ENCODE assay signal across 1 cellular context in the genomic region with DNA sequence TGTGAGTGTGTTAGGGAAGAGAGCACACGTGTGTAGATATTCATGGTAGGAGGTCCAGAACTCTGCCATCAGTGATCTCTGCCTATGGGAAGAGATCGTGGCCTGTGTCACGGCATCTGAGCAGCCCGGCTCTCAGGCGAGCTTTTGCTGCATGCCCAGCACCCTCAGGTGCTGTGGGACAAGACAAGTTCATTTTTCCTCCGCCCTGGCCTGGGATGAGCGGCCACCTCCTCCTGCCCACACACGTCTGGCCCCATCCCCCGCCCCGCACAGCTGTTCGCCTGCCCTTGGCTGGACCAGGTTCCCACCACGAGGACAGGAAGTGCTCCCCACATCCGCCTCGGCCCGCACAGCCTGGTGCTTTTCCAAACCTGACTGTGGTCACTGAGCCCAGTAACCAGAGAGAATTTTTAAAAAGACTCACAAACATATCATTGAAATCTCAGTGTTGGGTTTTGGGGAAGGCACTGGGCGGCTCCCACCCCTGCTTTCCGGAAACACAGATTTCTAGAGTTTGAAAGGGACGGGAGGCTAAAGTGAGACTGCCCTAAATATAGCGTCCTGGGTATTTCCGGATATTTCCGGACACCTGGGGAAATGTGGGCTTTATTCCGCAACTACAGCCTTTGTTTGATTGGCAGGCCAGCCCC.
TF ChIP-seq lines count a peak whose summit lies in the region.

No MANE protein-coding gene starts in this region.

TF ChIP-seq in GM12878, 131 proteins besides CTCF, POLR2A, EP300 and RAD21 (continues in another document):
- TF ChIP-seq, protein P1, sequence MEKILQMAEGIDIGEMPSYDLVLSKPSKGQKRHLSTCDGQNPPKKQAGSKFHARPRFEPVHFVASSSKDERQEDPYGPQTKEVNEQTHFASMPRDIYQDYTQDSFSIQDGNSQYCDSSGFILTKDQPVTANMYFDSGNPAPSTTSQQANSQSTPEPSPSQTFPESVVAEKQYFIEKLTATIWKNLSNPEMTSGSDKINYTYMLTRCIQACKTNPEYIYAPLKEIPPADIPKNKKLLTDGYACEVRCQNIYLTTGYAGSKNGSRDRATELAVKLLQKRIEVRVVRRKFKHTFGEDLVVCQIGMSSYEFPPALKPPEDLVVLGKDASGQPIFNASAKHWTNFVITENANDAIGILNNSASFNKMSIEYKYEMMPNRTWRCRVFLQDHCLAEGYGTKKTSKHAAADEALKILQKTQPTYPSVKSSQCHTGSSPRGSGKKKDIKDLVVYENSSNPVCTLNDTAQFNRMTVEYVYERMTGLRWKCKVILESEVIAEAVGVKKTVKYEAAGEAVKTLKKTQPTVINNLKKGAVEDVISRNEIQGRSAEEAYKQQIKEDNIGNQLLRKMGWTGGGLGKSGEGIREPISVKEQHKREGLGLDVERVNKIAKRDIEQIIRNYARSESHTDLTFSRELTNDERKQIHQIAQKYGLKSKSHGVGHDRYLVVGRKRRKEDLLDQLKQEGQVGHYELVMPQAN (conservative IDR thresholded peaks at IDR 0.05): no peak
- TF ChIP-seq, protein P2, sequence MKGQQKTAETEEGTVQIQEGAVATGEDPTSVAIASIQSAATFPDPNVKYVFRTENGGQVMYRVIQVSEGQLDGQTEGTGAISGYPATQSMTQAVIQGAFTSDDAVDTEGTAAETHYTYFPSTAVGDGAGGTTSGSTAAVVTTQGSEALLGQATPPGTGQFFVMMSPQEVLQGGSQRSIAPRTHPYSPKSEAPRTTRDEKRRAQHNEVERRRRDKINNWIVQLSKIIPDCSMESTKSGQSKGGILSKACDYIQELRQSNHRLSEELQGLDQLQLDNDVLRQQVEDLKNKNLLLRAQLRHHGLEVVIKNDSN (IDR thresholded peaks at IDR 0.05; ENCODE audit: borderline replicate concordance, extremely low read length, insufficient read depth, low read depth, low read length): no peak
- no peak for TF ChIP-seq POLR2AphosphoS5 (IDR thresholded peaks at IDR 0.05; ENCODE audit: low read length)
- no peak for TF ChIP-seq ZBED1 (IDR thresholded peaks at IDR 0.05; ENCODE audit: borderline replicate concordance)
- TF ChIP-seq IKZF1 (conservative IDR thresholded peaks at IDR 0.05): peak; percentile 68
- TF ChIP-seq TAF1 (IDR thresholded peaks at IDR 0.05; ENCODE audit: borderline replicate concordance, low read depth, low read length): no peak
- TF ChIP-seq ELK1 (IDR thresholded peaks at IDR 0.05; ENCODE audit: low read depth, low read length): no peak
- TF ChIP-seq GATAD2B (conservative IDR thresholded peaks at IDR 0.05; ENCODE audit: low read depth): peak; percentile 21; the same call in 1 of the 2 replicates
- TF ChIP-seq CREM (IDR thresholded peaks at IDR 0.05; ENCODE audit: low read depth): no peak; the same call in 1 of the 2 replicates
- TF ChIP-seq, protein P3, sequence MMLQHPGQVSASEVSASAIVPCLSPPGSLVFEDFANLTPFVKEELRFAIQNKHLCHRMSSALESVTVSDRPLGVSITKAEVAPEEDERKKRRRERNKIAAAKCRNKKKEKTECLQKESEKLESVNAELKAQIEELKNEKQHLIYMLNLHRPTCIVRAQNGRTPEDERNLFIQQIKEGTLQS (IDR thresholded peaks at IDR 0.05; ENCODE audit: borderline replicate concordance, extremely low read depth, low read depth, low read length): no peak
- TF ChIP-seq PAX5 (IDR thresholded peaks at IDR 0.05; ENCODE audit: borderline replicate concordance, low read depth, low read length): 0 out of 2 replicates have a peak, but pooled peaks have one; percentile 60
- TF ChIP-seq, protein P4, sequence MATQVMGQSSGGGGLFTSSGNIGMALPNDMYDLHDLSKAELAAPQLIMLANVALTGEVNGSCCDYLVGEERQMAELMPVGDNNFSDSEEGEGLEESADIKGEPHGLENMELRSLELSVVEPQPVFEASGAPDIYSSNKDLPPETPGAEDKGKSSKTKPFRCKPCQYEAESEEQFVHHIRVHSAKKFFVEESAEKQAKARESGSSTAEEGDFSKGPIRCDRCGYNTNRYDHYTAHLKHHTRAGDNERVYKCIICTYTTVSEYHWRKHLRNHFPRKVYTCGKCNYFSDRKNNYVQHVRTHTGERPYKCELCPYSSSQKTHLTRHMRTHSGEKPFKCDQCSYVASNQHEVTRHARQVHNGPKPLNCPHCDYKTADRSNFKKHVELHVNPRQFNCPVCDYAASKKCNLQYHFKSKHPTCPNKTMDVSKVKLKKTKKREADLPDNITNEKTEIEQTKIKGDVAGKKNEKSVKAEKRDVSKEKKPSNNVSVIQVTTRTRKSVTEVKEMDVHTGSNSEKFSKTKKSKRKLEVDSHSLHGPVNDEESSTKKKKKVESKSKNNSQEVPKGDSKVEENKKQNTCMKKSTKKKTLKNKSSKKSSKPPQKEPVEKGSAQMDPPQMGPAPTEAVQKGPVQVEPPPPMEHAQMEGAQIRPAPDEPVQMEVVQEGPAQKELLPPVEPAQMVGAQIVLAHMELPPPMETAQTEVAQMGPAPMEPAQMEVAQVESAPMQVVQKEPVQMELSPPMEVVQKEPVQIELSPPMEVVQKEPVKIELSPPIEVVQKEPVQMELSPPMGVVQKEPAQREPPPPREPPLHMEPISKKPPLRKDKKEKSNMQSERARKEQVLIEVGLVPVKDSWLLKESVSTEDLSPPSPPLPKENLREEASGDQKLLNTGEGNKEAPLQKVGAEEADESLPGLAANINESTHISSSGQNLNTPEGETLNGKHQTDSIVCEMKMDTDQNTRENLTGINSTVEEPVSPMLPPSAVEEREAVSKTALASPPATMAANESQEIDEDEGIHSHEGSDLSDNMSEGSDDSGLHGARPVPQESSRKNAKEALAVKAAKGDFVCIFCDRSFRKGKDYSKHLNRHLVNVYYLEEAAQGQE (IDR thresholded peaks at IDR 0.05; ENCODE audit: low read depth, low read length): no peak
- peak; percentile 68; the same call in 1 of the 2 replicates for TF ChIP-seq CBFB (IDR thresholded peaks at IDR 0.05; ENCODE audit: low read depth)
- TF ChIP-seq MYC (IDR thresholded peaks at IDR 0.05; ENCODE audit: insufficient read depth, insufficient read length, insufficient replicate concordance, low read length, severe bottlenecking): no peak
- TF ChIP-seq, protein P5, sequence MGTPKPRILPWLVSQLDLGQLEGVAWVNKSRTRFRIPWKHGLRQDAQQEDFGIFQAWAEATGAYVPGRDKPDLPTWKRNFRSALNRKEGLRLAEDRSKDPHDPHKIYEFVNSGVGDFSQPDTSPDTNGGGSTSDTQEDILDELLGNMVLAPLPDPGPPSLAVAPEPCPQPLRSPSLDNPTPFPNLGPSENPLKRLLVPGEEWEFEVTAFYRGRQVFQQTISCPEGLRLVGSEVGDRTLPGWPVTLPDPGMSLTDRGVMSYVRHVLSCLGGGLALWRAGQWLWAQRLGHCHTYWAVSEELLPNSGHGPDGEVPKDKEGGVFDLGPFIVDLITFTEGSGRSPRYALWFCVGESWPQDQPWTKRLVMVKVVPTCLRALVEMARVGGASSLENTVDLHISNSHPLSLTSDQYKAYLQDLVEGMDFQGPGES (IDR thresholded peaks at IDR 0.05): no peak
- TF ChIP-seq ASH2L (IDR thresholded peaks at IDR 0.05; ENCODE audit: borderline replicate concordance, low read depth): no peak
- no peak for TF ChIP-seq CEBPB (IDR thresholded peaks at IDR 0.05; ENCODE audit: borderline replicate concordance in 1 of 2, low read depth in 2 of 2, low read length in 2 of 2)
- peak; percentile 63; the same call in 1 of the 2 replicates for TF ChIP-seq GABPA (IDR thresholded peaks at IDR 0.05; ENCODE audit: low read depth)
- TF ChIP-seq EGR1 (IDR thresholded peaks at IDR 0.05; ENCODE audit: borderline replicate concordance in 1 of 2, low read depth in 2 of 2, low read length in 2 of 2): 0 out of 3 replicates have a peak, but pooled peaks of 1 of the 2 experiments have one; percentile 24
- TF ChIP-seq MEF2A (IDR thresholded peaks at IDR 0.05; ENCODE audit: insufficient read depth, low read depth, low read length): 0 out of 2 replicates have a peak, but pooled peaks have one; percentile 54
- TF ChIP-seq PBX3 (IDR thresholded peaks at IDR 0.05; ENCODE audit: insufficient replicate concordance, low read depth, low read length): no peak
- no peak for TF ChIP-seq BRCA1 (IDR thresholded peaks at IDR 0.05; ENCODE audit: low read depth, low read length)
- TF ChIP-seq MAX (IDR thresholded peaks at IDR 0.05; ENCODE audit: low read depth, low read length): no peak
- TF ChIP-seq CHD4 (IDR thresholded peaks at IDR 0.05): no peak
- no peak for TF ChIP-seq HSF1 (IDR thresholded peaks at IDR 0.05; ENCODE audit: low read depth, low read length)
- TF ChIP-seq MEF2B (IDR thresholded peaks at IDR 0.05; ENCODE audit: partially characterized antibody, poor library complexity, severe bottlenecking): peak; percentile 38
- no peak for TF ChIP-seq FOXM1 (IDR thresholded peaks at IDR 0.05; ENCODE audit: low read depth, low read length)
- TF ChIP-seq IRF4 (IDR thresholded peaks at IDR 0.05; ENCODE audit: low read depth, low read length): no peak
- peak; percentile 67; the same call in 1 of the 2 replicates for TF ChIP-seq NFIC (IDR thresholded peaks at IDR 0.05; ENCODE audit: low read depth, low read length)
- TF ChIP-seq EED (IDR thresholded peaks at IDR 0.05; ENCODE audit: low read depth): peak; percentile 69; the same call in 1 of the 2 replicates
- TF ChIP-seq ATF2 (IDR thresholded peaks at IDR 0.05; ENCODE audit: low read length): 0 out of 2 replicates have a peak, but pooled peaks have one; percentile 31
- TF ChIP-seq SMAD5 (IDR thresholded peaks at IDR 0.05; ENCODE audit: low read depth): no peak
- no peak for TF ChIP-seq CHD1 (IDR thresholded peaks at IDR 0.05; ENCODE audit: low read depth, low read length)
- no peak for TF ChIP-seq ZNF592 (IDR thresholded peaks at IDR 0.05)
- 0 out of 2 replicates have a peak, but pooled peaks have one; percentile 42 for TF ChIP-seq DPF2 (IDR thresholded peaks at IDR 0.05)
- TF ChIP-seq YY1 (IDR thresholded peaks at IDR 0.05; ENCODE audit: low read depth, low read length): no peak
- TF ChIP-seq ETV6 (conservative IDR thresholded peaks at IDR 0.05 in 1 of 2, IDR thresholded peaks at IDR 0.05 in 1 of 2; ENCODE audit: borderline replicate concordance in 1 of 2, low read depth in 1 of 2): peak in 1 of 2 experiments; percentile 74; a peak in 2 of 4 replicates
